Comparison of ENCODE assay signal across 1 cellular context in the genomic region with DNA sequence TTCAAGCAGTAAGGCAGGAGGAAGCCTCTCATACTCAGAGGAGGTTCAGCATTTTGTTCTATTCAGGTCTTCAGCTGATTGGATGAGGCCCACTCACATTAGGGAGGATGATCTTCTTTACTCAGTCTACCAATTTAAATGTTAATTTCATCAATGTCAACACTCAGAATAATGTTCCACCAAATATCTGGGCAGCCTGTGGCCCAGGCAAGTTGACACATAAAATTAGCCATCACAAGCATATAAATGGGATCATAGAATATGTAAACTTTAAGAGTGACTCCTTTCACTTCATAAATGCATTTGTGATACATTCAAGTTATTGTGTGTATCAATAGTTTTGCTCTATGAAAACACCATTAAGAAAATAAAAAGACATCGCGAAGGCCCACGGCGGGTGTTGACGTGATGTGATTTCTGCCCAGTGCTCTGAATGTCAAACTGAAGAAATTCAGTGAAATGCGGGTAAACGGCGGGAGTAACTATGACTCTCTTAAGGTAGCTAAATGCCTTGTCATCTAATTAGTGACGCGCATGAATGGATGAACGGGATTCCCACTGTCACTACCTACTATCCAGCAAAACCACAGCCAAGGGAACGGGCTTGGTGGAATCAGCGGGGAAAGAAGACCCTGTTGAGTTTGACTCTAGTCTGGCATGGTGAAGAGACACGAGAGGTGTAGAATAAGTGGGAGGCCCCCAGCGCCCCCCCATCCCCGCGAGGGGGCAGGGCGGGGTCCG.
TF ChIP-seq lines count a peak whose summit lies in the region.

No MANE protein-coding gene starts in this region.

TF ChIP-seq in endothelial cell of umbilical vein, 7 proteins besides CTCF, POLR2A, EP300 and RAD21 (continued from another document):
- TF ChIP-seq JUN (IDR thresholded peaks at IDR 0.05; ENCODE audit: borderline replicate concordance, insufficient read depth, insufficient read length, low read depth), result no peak
- TF ChIP-seq EZH2 (IDR thresholded peaks at IDR 0.05; ENCODE audit: borderline replicate concordance, low read depth, low read length, severe bottlenecking), result no peak
- TF ChIP-seq, protein P1, sequence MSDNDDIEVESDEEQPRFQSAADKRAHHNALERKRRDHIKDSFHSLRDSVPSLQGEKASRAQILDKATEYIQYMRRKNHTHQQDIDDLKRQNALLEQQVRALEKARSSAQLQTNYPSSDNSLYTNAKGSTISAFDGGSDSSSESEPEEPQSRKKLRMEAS (IDR thresholded peaks at IDR 0.05; ENCODE audit: insufficient read depth, insufficient read length), result no peak
- no peak for TF ChIP-seq POLR2AphosphoS5 (IDR thresholded peaks at IDR 0.05; ENCODE audit: insufficient read depth, low read depth, low read length)
- no peak for TF ChIP-seq MYC (IDR thresholded peaks at IDR 0.05; ENCODE audit: low read depth, low read length)
